ENCODE assay signal across 33 cellular contexts in the genomic region with DNA sequence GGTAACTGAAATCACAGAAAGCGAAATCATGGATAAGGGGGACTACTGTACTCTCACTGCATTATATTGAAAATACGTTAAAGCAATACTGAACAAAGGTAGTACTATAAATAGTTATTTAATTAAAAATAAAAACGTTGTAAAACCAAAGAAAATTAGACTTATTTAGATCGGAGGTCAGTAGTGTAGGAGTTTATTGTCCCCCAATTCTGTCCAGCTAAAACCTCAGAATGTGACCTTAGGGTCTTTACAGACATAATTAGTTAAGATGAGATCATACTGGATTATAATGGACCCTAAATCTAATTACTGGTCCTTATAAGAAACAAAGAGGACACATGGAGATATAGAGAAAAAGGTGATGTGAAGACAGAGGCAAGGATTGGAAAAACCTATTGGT.
"Had no signal": no experiment of that assay in that cellular context is flagged by ENCODE, and none has a peak within 500 bp of the region (broad histone marks: within the 10 kb centered on the region; RNA-seq: fewer than 3 reads in every experiment).

No MANE protein-coding gene starts in this region.

- DNase-seq: activated CD4-positive, alpha-beta T cell treated with anti-CD3 and anti-CD28 coated beads, Interleukin-2, amount 10 ng/mL, durations not matched to agents 24 days and 14 days; activated CD4-positive, alpha-beta T cell treated with anti-CD3 and anti-CD28 coated beads, Interleukin-2, amount 50 U/mL, for 4 hours; activated CD8-positive, alpha-beta T cell treated with anti-CD3 and anti-CD28 coated beads, Interleukin-2, amount 10 ng/mL, durations not matched to agents 7 days and 5 days; activated gamma-delta T cell; activated naive CD4-positive, alpha-beta T cell treated with Interleukin-2 at 50 U/mL for 16 hours; activated naive CD8-positive, alpha-beta T cell treated with anti-CD3 and anti-CD28 coated beads, Interleukin-2, amount 10 ng/mL, durations not matched to agents 7 days and 5 days; activated T-cell treated with anti-CD3 and anti-CD28 coated beads, Interleukin-2, amount 50 U/mL, for 24 hours; amygdala; body of pancreas; MM.1S; MV-4-11; NCI-H1092 treated with DMSO at 0.1 percent for 48 hours; NCI-H1417; NCI-H187 treated with DMSO at 0.1 percent for 48 hours; NCI-H2081; NCI-H2171 treated with DMSO at 0.1 percent for 48 hours; NCI-H2227 treated with DMSO at 0.1 percent for 48 hours; NCI-H446; NCI-H510A treated with DMSO at 0.1 percent for 48 hours; NCI-H526 treated with DMSO at 0.1 percent for 48 hours; NCI-H774; SW 1271; T1000; WERI-Rb-1 had no signal

- H3K4me3 Mint-ChIP-seq: activated CD4-positive, alpha-beta T cell treated with anti-CD3 and anti-CD28 coated beads, Interleukin-2, amount 10 ng/mL, durations not matched to agents 24 days and 14 days; activated CD8-positive, alpha-beta T cell treated with anti-CD3 and anti-CD28 coated beads, Interleukin-2, amount 10 ng/mL, durations not matched to agents 7 days and 5 days; activated naive CD4-positive, alpha-beta T cell treated with anti-CD3 and anti-CD28 coated beads, Interleukin-2, amount 50 U/mL, for 24 hours; activated naive CD8-positive, alpha-beta T cell treated with anti-CD3 and anti-CD28 coated beads, Interleukin-2, amount 10 ng/mL, durations not matched to agents 7 days and 5 days; activated T-cell treated with anti-CD3 and anti-CD28 coated beads, Interleukin-2, amount 50 U/mL, for 24 hours had no signal

- H3K27ac ChIP-seq: ascending aorta, breast epithelium, KMS-11, RWPE1, SK-N-MC, WERI-Rb-1 had no signal

- H3K4me1 ChIP-seq: ascending aorta, breast epithelium had no signal

- H3K4me2 ChIP-seq: KMS-11 had no signal

- H3K9me3 Mint-ChIP-seq: activated CD4-positive, alpha-beta T cell treated with anti-CD3 and anti-CD28 coated beads, Interleukin-2, amount 10 ng/mL, durations not matched to agents 24 days and 14 days; activated naive CD4-positive, alpha-beta T cell treated with anti-CD3 and anti-CD28 coated beads, Interleukin-2, amount 50 U/mL, for 24 hours; activated T-cell treated with anti-CD3 and anti-CD28 coated beads, Interleukin-2, amount 50 U/mL, for 24 hours; activated T-helper 2 cell treated with anti-CD3 and anti-CD28 coated beads, Interferon-gamma antibody, Interleukin-2, Interleukin-4, amounts not matched to agents 10 μg/mL and 5 μg/mL and 100 μg/mL, durations not matched to agents 14 hours and 24 hours and 36 hours had no signal

- H3K36me3 ChIP-seq: ascending aorta, breast epithelium, WERI-Rb-1 had no signal

- H3K9ac ChIP-seq: KMS-11 had no signal

- H3K27me3 ChIP-seq: ascending aorta, body of pancreas, breast epithelium had no signal

- H3K9me3 ChIP-seq: ascending aorta, body of pancreas, breast epithelium had no signal

- H3K4me3 ChIP-seq: ascending aorta, body of pancreas, breast epithelium, SK-N-MC had no signal

- FAIRE-seq: RCC 7860 had no signal

- H3K4me1 Mint-ChIP-seq: activated naive CD4-positive, alpha-beta T cell treated with anti-CD3 and anti-CD28 coated beads, Interleukin-2, amount 50 U/mL, for 24 hours had no signal

- H3K27ac Mint-ChIP-seq: activated CD4-positive, alpha-beta T cell treated with anti-CD3 and anti-CD28 coated beads, Interleukin-2, amount 10 ng/mL, durations not matched to agents 24 days and 14 days; activated CD8-positive, alpha-beta T cell treated with anti-CD3 and anti-CD28 coated beads, Interleukin-2, amount 10 ng/mL, durations not matched to agents 7 days and 5 days; activated naive CD4-positive, alpha-beta T cell treated with anti-CD3 and anti-CD28 coated beads, Interleukin-2, amount 50 U/mL, for 24 hours; activated naive CD8-positive, alpha-beta T cell treated with anti-CD3 and anti-CD28 coated beads, Interleukin-2, amount 10 ng/mL, durations not matched to agents 7 days and 5 days; activated T-cell treated with anti-CD3 and anti-CD28 coated beads, Interleukin-2, amount 50 U/mL, for 24 hours; activated T-helper 2 cell treated with anti-CD3 and anti-CD28 coated beads, Interferon-gamma antibody, Interleukin-2, Interleukin-4, amounts not matched to agents 10 μg/mL and 5 μg/mL and 100 μg/mL, durations not matched to agents 14 hours and 24 hours and 36 hours had no signal

- H3K27me3 Mint-ChIP-seq: activated CD4-positive, alpha-beta T cell treated with anti-CD3 and anti-CD28 coated beads, Interleukin-2, amount 10 ng/mL, durations not matched to agents 24 days and 14 days; activated naive CD4-positive, alpha-beta T cell treated with anti-CD3 and anti-CD28 coated beads, Interleukin-2, amount 50 U/mL, for 24 hours; activated naive CD8-positive, alpha-beta T cell treated with anti-CD3 and anti-CD28 coated beads, Interleukin-2, amount 10 ng/mL, durations not matched to agents 7 days and 5 days; activated T-cell treated with anti-CD3 and anti-CD28 coated beads, Interleukin-2, amount 50 U/mL, for 24 hours had no signal

- ATAC-seq: activated CD8-positive, alpha-beta T cell treated with anti-CD3 and anti-CD28 coated beads, Interleukin-2, amount 10 ng/mL, durations not matched to agents 7 days and 5 days; body of pancreas; Right ventricle myocardium inferior had no signal
